In the genomic region with DNA sequence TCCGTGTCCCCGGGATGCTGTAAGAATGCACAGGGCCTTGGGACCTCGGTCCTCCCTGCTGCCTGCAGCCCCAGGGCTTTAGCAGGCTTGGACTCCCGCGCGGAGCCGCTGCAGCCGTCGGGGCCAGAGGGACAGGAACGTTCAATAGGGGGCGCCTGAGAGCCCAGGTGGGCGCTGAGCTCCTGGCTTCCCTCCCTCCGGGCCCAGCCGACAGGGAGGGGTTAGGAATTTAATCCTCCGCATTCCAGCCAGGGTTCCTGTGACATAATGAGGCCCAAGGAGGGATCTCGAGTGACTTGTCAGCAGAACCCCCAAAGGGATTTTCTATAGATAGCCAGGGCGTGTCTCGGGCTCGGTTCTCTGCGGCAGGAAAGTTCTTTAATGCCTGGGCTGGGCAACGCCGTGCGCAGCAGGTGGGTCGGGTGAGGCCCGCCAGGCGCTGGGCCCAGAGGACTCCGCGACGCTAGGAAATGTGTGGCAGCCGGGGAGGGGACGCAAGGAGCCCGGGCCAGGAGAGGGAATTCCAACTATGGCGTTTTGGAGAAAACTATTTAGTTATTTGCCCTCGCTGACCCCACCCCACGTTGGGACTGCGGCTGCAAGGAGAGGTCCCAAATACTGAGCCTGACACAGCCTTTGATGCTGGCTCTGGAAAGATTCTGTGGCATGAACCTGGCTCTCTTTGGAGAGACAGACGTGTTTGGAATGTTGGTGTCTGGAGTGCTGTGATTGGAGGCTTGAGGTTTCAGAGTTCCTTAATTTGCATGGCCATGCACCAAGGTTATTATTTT, we compare ENCODE assay signal across 8 cellular contexts.
DNase-seq lines count a peak whose midpoint lies in the region; ATAC-seq, FAIRE-seq and TF ChIP-seq lines count a peak whose summit lies in the region.

No MANE protein-coding gene starts in this region.

- H3K27ac Mint-ChIP-seq in activated T-helper 17 cell treated with anti-CD3 and anti-CD28 coated beads, Interleukin-2, amount 50 U/mL, for 72 hours, result no peak overlapping the region

- H3K36me3 ChIP-seq in HEK293 (ENCODE audit: control insufficient read depth in 2 of 2, insufficient read depth in 1 of 2, low read length in 2 of 2), result no peaks in the 10 kb centered on the region
- H3K36me3 ChIP-seq in small intestine (ENCODE audit: control insufficient read depth in 2 of 2, insufficient read depth in 2 of 2, low read length in 2 of 2), result no peaks in the 10 kb centered on the region

- 4 to 26% (median 18%) methylated on average over 37 of the region's 37 CpGs for WGBS in small intestine, 3 donors

- peak; percentile 50 for DNase-seq in GM10266 (ENCODE audit: extremely low spot score)
- peak; percentile 49 for DNase-seq in left ventricle myocardium superior
- DNase-seq in small intestine, result peak; percentile 45
- DNase-seq in NCI-H345 treated with DMSO at 0.1 percent for 48 hours (lab: John Stamatoyannopoulos, UW; ENCODE audit: unreplicated experiment), result no peak
- DNase-seq in putamen (ENCODE audit: low spot score), result no peak

- no peaks in the 10 kb centered on the region for H3K27me3 Mint-ChIP-seq in activated T-helper 17 cell treated with anti-CD3 and anti-CD28 coated beads, Interleukin-2, amount 50 U/mL, for 72 hours

- H3K27ac ChIP-seq in HEK293 (ENCODE audit: extremely low read depth, low read depth, low read length) (no peak overlapping the region), small intestine (ENCODE audit: low read depth in 1 of 2, low read length in 1 of 2) (no peak overlapping the region)

- peak; percentile 67 for ATAC-seq in left ventricle myocardium superior
- no peak for ATAC-seq in activated T-helper 17 cell treated with anti-CD3 and anti-CD28 coated beads, Interleukin-2, amount 50 U/mL, for 72 hours (replicated peaks)

- no peaks in the 10 kb centered on the region for H3K9me3 ChIP-seq in HEK293 (ENCODE audit: control insufficient read depth, insufficient read depth, low read depth, low read length)
- no peaks in the 10 kb centered on the region for H3K9me3 ChIP-seq in small intestine (ENCODE audit: control insufficient read depth, low read depth)

- peak overlapping the region; percentile 17 for H3K4me3 ChIP-seq in HEK293 (ENCODE audit: low read depth, low read length)
- H3K4me3 ChIP-seq in WI38 (ENCODE audit: low read depth, low read length), result no peak overlapping the region
- H3K4me3 ChIP-seq in small intestine (ENCODE audit: low read depth in 1 of 2, low read length in 2 of 2), result no peak overlapping the region

- peaks cover 4% of the 10 kb centered on the region for H3K9me3 Mint-ChIP-seq in activated T-helper 17 cell treated with anti-CD3 and anti-CD28 coated beads, Interleukin-2, amount 50 U/mL, for 72 hours

- intact Hi-C loops in left ventricle myocardium superior (cut with micrococcal nuclease), result no loop called here

- H3K4me1 ChIP-seq in HEK293 (ENCODE audit: control insufficient read depth, insufficient read depth, low read length), result no peaks in the 10 kb centered on the region
- no peaks in the 10 kb centered on the region for H3K4me1 ChIP-seq in small intestine (ENCODE audit: control insufficient read depth in 2 of 2, insufficient read depth in 1 of 2, low read depth in 1 of 2, low read length in 1 of 2)

- POLR2A ChIA-PET in HEK293 (lab: Yijun Ruan, JAX), result interaction anchor here (1.0 kb wide), 1 partner anchor 51 kb away, joined by 3 read pairs; no protein-coding TSS in a partner anchor

- H3K36me3 Mint-ChIP-seq in activated T-helper 17 cell treated with anti-CD3 and anti-CD28 coated beads, Interleukin-2, amount 50 U/mL, for 72 hours (ENCODE audit: low read depth), result no peaks in the 10 kb centered on the region

- TF ChIP-seq CTCF in GM10266 (IDR thresholded peaks at IDR 0.05; ENCODE audit: control insufficient read depth, insufficient read depth, low read depth, missing control alignments) (peak; percentile 78), HEK293 (tag by site-specific recombination; IDR thresholded peaks at IDR 0.05) (peak; percentile 51; the same call in 1 of the 2 replicates), WI38 (IDR thresholded peaks at IDR 0.05; ENCODE audit: low read depth, low read length) (peak; percentile 44)

- no peaks in the 10 kb centered on the region for H3K4me1 Mint-ChIP-seq in activated T-helper 17 cell treated with anti-CD3 and anti-CD28 coated beads, Interleukin-2, amount 50 U/mL, for 72 hours

- FAIRE-seq in small intestine (lab: Jason Lieb, UNC), result no peak

- peaks cover 0 to 2% of the 10 kb centered on the region in 2 donors for H3K27me3 ChIP-seq in small intestine (ENCODE audit: control insufficient read depth in 2 of 2, insufficient read depth in 2 of 2, low read length in 2 of 2)

- CTCF ChIA-PET in HEK293 (lab: Yijun Ruan, JAX), result interaction anchor here (0.5 to 2.3 kb wide), 15 partner anchors 12 to 626 kb away, joined by 3 to 8 read pairs (median 3); no protein-coding TSS in a partner anchor

- H3K4me3 Mint-ChIP-seq in activated T-helper 17 cell treated with anti-CD3 and anti-CD28 coated beads, Interleukin-2, amount 50 U/mL, for 72 hours, result no peak overlapping the region

TF ChIP-seq in HEK293, 187 proteins besides CTCF, POLR2A, EP300 and RAD21 (continues in another document):
- TF ChIP-seq, protein P1, sequence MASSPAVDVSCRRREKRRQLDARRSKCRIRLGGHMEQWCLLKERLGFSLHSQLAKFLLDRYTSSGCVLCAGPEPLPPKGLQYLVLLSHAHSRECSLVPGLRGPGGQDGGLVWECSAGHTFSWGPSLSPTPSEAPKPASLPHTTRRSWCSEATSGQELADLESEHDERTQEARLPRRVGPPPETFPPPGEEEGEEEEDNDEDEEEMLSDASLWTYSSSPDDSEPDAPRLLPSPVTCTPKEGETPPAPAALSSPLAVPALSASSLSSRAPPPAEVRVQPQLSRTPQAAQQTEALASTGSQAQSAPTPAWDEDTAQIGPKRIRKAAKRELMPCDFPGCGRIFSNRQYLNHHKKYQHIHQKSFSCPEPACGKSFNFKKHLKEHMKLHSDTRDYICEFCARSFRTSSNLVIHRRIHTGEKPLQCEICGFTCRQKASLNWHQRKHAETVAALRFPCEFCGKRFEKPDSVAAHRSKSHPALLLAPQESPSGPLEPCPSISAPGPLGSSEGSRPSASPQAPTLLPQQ (tag by site-specific recombination; IDR thresholded peaks at IDR 0.05), result peak; percentile 87; the same call in 1 of the 2 replicates
- peak; percentile 85 for TF ChIP-seq GLIS1 (tag by site-specific recombination; IDR thresholded peaks at IDR 0.05)
- peak; percentile 63; the same call in 1 of the 2 replicates for TF ChIP-seq ZNF366 (tag by site-specific recombination; conservative IDR thresholded peaks at IDR 0.05)
- peak; percentile 26; the same call in 1 of the 2 replicates for TF ChIP-seq SP3 (tag by site-specific recombination; IDR thresholded peaks at IDR 0.05)
- TF ChIP-seq ZNF514 (tag by site-specific recombination; IDR thresholded peaks at IDR 0.05), result no peak
- TF ChIP-seq ZNF785 (tag by site-specific recombination; IDR thresholded peaks at IDR 0.05), result no peak
- TF ChIP-seq, protein P2, sequence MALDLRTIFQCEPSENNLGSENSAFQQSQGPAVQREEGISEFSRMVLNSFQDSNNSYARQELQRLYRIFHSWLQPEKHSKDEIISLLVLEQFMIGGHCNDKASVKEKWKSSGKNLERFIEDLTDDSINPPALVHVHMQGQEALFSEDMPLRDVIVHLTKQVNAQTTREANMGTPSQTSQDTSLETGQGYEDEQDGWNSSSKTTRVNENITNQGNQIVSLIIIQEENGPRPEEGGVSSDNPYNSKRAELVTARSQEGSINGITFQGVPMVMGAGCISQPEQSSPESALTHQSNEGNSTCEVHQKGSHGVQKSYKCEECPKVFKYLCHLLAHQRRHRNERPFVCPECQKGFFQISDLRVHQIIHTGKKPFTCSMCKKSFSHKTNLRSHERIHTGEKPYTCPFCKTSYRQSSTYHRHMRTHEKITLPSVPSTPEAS (tag by site-specific recombination; IDR thresholded peaks at IDR 0.05), result 0 out of 2 replicates have a peak, but pooled peaks have one; percentile 15
- TF ChIP-seq, protein P3, sequence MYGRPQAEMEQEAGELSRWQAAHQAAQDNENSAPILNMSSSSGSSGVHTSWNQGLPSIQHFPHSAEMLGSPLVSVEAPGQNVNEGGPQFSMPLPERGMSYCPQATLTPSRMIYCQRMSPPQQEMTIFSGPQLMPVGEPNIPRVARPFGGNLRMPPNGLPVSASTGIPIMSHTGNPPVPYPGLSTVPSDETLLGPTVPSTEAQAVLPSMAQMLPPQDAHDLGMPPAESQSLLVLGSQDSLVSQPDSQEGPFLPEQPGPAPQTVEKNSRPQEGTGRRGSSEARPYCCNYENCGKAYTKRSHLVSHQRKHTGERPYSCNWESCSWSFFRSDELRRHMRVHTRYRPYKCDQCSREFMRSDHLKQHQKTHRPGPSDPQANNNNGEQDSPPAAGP (tag by site-specific recombination; IDR thresholded peaks at IDR 0.05), result peak; percentile 89
- TF ChIP-seq ZSCAN16 (tag by site-specific recombination; IDR thresholded peaks at IDR 0.05), result no peak
- 0 out of 2 replicates have a peak, but pooled peaks have one; percentile 30 for TF ChIP-seq ZBTB21 (tag by site-specific recombination; IDR thresholded peaks at IDR 0.05)
- no peak for TF ChIP-seq ZNF174 (tag by site-specific recombination; IDR thresholded peaks at IDR 0.05)
- TF ChIP-seq ZIC2 (tag by site-specific recombination; IDR thresholded peaks at IDR 0.05), result peak; percentile 63
- no peak for TF ChIP-seq ZNF596 (tag by site-specific recombination; IDR thresholded peaks at IDR 0.05)
- TF ChIP-seq ZNF302 (tag by site-specific recombination; IDR thresholded peaks at IDR 0.05; ENCODE audit: low read depth), result no peak
- TF ChIP-seq ZNF391 (tag by site-specific recombination; IDR thresholded peaks at IDR 0.05; ENCODE audit: borderline replicate concordance, low read depth), result peak; percentile 49; the same call in 1 of the 2 replicates
- TF ChIP-seq ZEB2 (tag by site-specific recombination; IDR thresholded peaks at IDR 0.05), result peak; percentile 55; the same call in 1 of the 2 replicates
- TF ChIP-seq KLF1 (tag by site-specific recombination; IDR thresholded peaks at IDR 0.05), result peak; percentile 90
- TF ChIP-seq GLIS2 (tag by site-specific recombination; IDR thresholded peaks at IDR 0.05), result 0 out of 2 replicates have a peak, but pooled peaks have one; percentile 28

Comparison
In these comparisons a context has a peak if more than half of its experiments do, and no peak if none do; other contexts are left out.
1. DNase-seq: peak in GM10266 (single experiment), left ventricle myocardium superior (single experiment) and small intestine (single experiment); none in NCI-H345 treated with DMSO at 0.1 percent for 48 hours (single experiment) and putamen (single experiment).
2. Peak in every context shown above with its lines, with median percentiles within 50 percentile points of each other: CTCF ChIP-seq.